Comparison of ENCODE assay signal across 8 cellular contexts in genomic region chr10:21292763-21293517, GRCh38.
DNase-seq lines count a peak whose midpoint lies in the region; ATAC-seq and TF ChIP-seq lines count a peak whose summit lies in the region.

No MANE protein-coding gene starts in this region.

- H3K27me3 Mint-ChIP-seq in CD14-positive monocyte (ENCODE audit: low read depth in 3 of 3): peaks cover 13 to 17% (median 15%) of the 10 kb centered on the region in 3 donors
- H3K27me3 Mint-ChIP-seq in naive thymus-derived CD4-positive, alpha-beta T cell: peaks cover 13 to 37% (median 20%) of the 10 kb centered on the region in 5 donors

- H3K27me3 ChIP-seq in naive thymus-derived CD4-positive, alpha-beta T cell (ENCODE audit: control insufficient read depth in 2 of 2, insufficient read depth in 2 of 2, low read length in 2 of 2): no peaks in the 10 kb centered on the region

- H3K9me3 ChIP-seq in naive thymus-derived CD4-positive, alpha-beta T cell (ENCODE audit: control insufficient read depth in 2 of 3, low read length in 3 of 3): no peaks in the 10 kb centered on the region

- peak overlapping the region; percentile 1 for H3K4me3 ChIP-seq in epithelial cell of esophagus (ENCODE audit: low read length)
- H3K4me3 ChIP-seq in naive thymus-derived CD4-positive, alpha-beta T cell (ENCODE audit: low read length): no peak overlapping the region

- peaks cover 0 to 7% (median 0%) of the 10 kb centered on the region in 7 donors for H3K9me3 Mint-ChIP-seq in CD14-positive monocyte
- H3K9me3 Mint-ChIP-seq in naive thymus-derived CD4-positive, alpha-beta T cell: no peaks in the 10 kb centered on the region

- no peak for DNase-seq in CD14-positive monocyte (ENCODE audit: low spot score)
- DNase-seq in NCI-H460 (ENCODE audit: extremely low read depth, low read depth): peak; percentile 82
- peak; percentile 92 for DNase-seq in epithelial cell of esophagus (ENCODE audit: low read depth)
- DNase-seq in midbrain (lab: John Stamatoyannopoulos, UW): peak; percentile 27
- no peak for DNase-seq in GM10266 (ENCODE audit: extremely low spot score)
- no peak for DNase-seq in naive thymus-derived CD4-positive, alpha-beta T cell

- peak overlapping the region; percentile 12 to 57 for H3K4me3 Mint-ChIP-seq in CD14-positive monocyte
- peak overlapping the region in 5 of 10 donors; percentile 23 to 60 (median 45) for H3K4me3 Mint-ChIP-seq in naive thymus-derived CD4-positive, alpha-beta T cell

- intact Hi-C loops in CD14-positive monocyte (cut with micrococcal nuclease): no loop called here
- intact Hi-C loops in naive thymus-derived CD4-positive, alpha-beta T cell (cut with micrococcal nuclease): no loop called here

- H3K27ac ChIP-seq in naive thymus-derived CD4-positive, alpha-beta T cell (ENCODE audit: low read depth, low read length): no peak overlapping the region

- ATAC-seq in HG03565 (IDR thresholded peaks at IDR 0.05; ENCODE audit: unreplicated experiment) (no peak), GM18858 (IDR thresholded peaks at IDR 0.05; ENCODE audit: unreplicated experiment) (no peak)
- ATAC-seq in naive thymus-derived CD4-positive, alpha-beta T cell: no peak

- TF ChIP-seq CTCF in CD14-positive monocyte (IDR thresholded peaks at IDR 0.05) (no peak), epithelial cell of esophagus (IDR thresholded peaks at IDR 0.05; ENCODE audit: insufficient read depth, low read depth, low read length, missing control alignments) (no peak), GM10266 (IDR thresholded peaks at IDR 0.05; ENCODE audit: control insufficient read depth, insufficient read depth, low read depth, missing control alignments) (no peak)

- CTCF ChIA-PET in naive thymus-derived CD4-positive, alpha-beta T cell (lab: Charles Lee): no interaction called here

- peak overlapping the region in 1 of 7 donors; percentile 16 for H3K27ac Mint-ChIP-seq in CD14-positive monocyte
- H3K27ac Mint-ChIP-seq in naive thymus-derived CD4-positive, alpha-beta T cell: peak overlapping the region in 1 of 9 donors; percentile 16

- H3K36me3 ChIP-seq in naive thymus-derived CD4-positive, alpha-beta T cell (ENCODE audit: control insufficient read depth in 2 of 3, insufficient read depth in 3 of 3, low read length in 3 of 3): no peaks in the 10 kb centered on the region

- peaks cover 10% of the 10 kb centered on the region for H3K4me1 Mint-ChIP-seq in CD14-positive monocyte
- H3K4me1 Mint-ChIP-seq in naive thymus-derived CD4-positive, alpha-beta T cell: peaks cover 0 to 13% (median 4%) of the 10 kb centered on the region in 7 donors

- no peaks in the 10 kb centered on the region for H3K36me3 Mint-ChIP-seq in CD14-positive monocyte
- no peaks in the 10 kb centered on the region for H3K36me3 Mint-ChIP-seq in naive thymus-derived CD4-positive, alpha-beta T cell

- no peaks in the 10 kb centered on the region for H3K4me1 ChIP-seq in naive thymus-derived CD4-positive, alpha-beta T cell (ENCODE audit: control insufficient read depth in 2 of 2, insufficient read depth in 2 of 2, low read length in 2 of 2)

- POLR2A ChIA-PET in naive thymus-derived CD4-positive, alpha-beta T cell (lab: Charles Lee): no interaction called here

Comparison
In these comparisons a context has a peak if more than half of its experiments do, and no peak if none do; other contexts are left out.
1. DNase-seq: peak in NCI-H460 (single experiment), epithelial cell of esophagus (single experiment) and midbrain (single experiment); none in CD14-positive monocyte (single experiment), GM10266 (single experiment) and naive thymus-derived CD4-positive, alpha-beta T cell (0 of 9).